In genomic region chr9:34332370-34332964, GRCh38 we compare ENCODE assay signal across 8 cellular contexts. TPM values are rescaled to one million over a fixed set of nuclear protein-coding genes. Genes with fewer than 3 reads are reported as not detected.
DNase-seq lines count a peak whose midpoint lies in the region; ATAC-seq, FAIRE-seq and TF ChIP-seq lines count a peak whose summit lies in the region.

No MANE protein-coding gene starts in this region.

- peak; percentile 47 for TF ChIP-seq CTCF in GM10248 (IDR thresholded peaks at IDR 0.05; ENCODE audit: control extremely low read depth, extremely low read depth, low read depth, missing control alignments)

- POLR2A ChIA-PET in GM10248 (lab: Yijun Ruan, JAX): interaction anchor here (0.6 kb wide), 1 partner anchor 42 kb away, joined by 3 read pairs; no protein-coding TSS in a partner anchor

- DNase-seq in AG20443 (ENCODE audit: low spot score) (peak; percentile 29), GM10248 (ENCODE audit: extremely low spot score) (no peak), NCI-H748 (lab: John Stamatoyannopoulos, UW; ENCODE audit: unreplicated experiment) (peak; percentile 54), dedifferentiated amniotic fluid mesenchymal stem cell (ENCODE audit: extremely low spot score) (peak; percentile 39), naive B cell (no peak), GM12892 (ENCODE audit: insufficient read length) (no peak)

- no peaks in the 10 kb centered on the region for H3K36me3 Mint-ChIP-seq in naive B cell

- H3K27me3 Mint-ChIP-seq in naive B cell: no peaks in the 10 kb centered on the region

- H3K4me3 Mint-ChIP-seq in naive B cell: peak overlapping the region in 1 of 8 donors; percentile 87

- ATAC-seq in naive B cell (ENCODE audit: low read depth in 2 of 2): no peak
- ATAC-seq in HG03039 (IDR thresholded peaks at IDR 0.05; ENCODE audit: unreplicated experiment): no peak
- no peak for ATAC-seq in GM21723 (IDR thresholded peaks at IDR 0.05; ENCODE audit: unreplicated experiment)

- peaks cover 25 to 34% (median 25%) of the 10 kb centered on the region in 3 donors for H3K4me1 Mint-ChIP-seq in naive B cell

- peak overlapping the region in 4 of 6 donors; percentile 49 to 82 (median 62) for H3K27ac Mint-ChIP-seq in naive B cell

- CTCF ChIA-PET in GM10248 (lab: Yijun Ruan, JAX): interaction anchor here (1.0 to 8.0 kb wide), 17 partner anchors 8 to 303 kb away, joined by 3 to 162 read pairs (median 5); partner anchors contain the start of gene MYORG

- TF ChIP-seq POLR2A in GM12892 (IDR thresholded peaks at IDR 0.05; ENCODE audit: low read depth, low read length): no peak

- no peak for FAIRE-seq in GM12892 (lab: Jason Lieb, UNC)

- H3K9me3 Mint-ChIP-seq in naive B cell: no peaks in the 10 kb centered on the region

RNA-seq across cellular contexts. Expression of gene NUDT2, which starts 3.1 kb away (rescaled TPM):
- 10 to 100 TPM in 5 of 6 donors, 1 to 10 TPM in 1; 8.6 to 37.0 (median 20.0) TPM for polyA plus RNA-seq in naive B cell (ENCODE audit: low read depth in 6 of 6)
- polyA plus RNA-seq in GM12892 (2012; ENCODE audit: missing spikeins): 42.5 TPM

RNA-seq across cellular contexts. Expression of gene KIF24, which starts 3.4 kb away (rescaled TPM):
- polyA plus RNA-seq in naive B cell (ENCODE audit: low read depth in 6 of 6): under 1 TPM in 5 of 6 donors, not detected in 1; 0.07 to 0.21 (median 0.12) TPM
- polyA plus RNA-seq in GM12892 (2012; ENCODE audit: missing spikeins): 2.1 TPM

RNA-seq across cellular contexts. Expression of gene MYORG, which starts 44.2 kb away (rescaled TPM):
- under 1 TPM in 2 of 6 donors, not detected in 4; 0.08 to 0.25 TPM for polyA plus RNA-seq in naive B cell (ENCODE audit: low read depth in 6 of 6)
- 0.15 TPM for polyA plus RNA-seq in GM12892 (2012; ENCODE audit: missing spikeins)

Comparison
In these comparisons a context has a peak if more than half of its experiments do, and no peak if none do; other contexts are left out.
1. DNase-seq: peak in AG20443 (single experiment), NCI-H748 (single experiment) and dedifferentiated amniotic fluid mesenchymal stem cell (single experiment); none in GM10248 (single experiment), naive B cell (single experiment) and GM12892 (single experiment).